Comparison of ENCODE assay signal across 8 cellular contexts in genomic region chr2:70088508-70089219, GRCh38. TPM values are rescaled to one million over a fixed set of nuclear protein-coding genes. Genes with fewer than 3 reads are reported as not detected.
DNase-seq lines count a peak whose midpoint lies in the region; ATAC-seq and TF ChIP-seq lines count a peak whose summit lies in the region.

No MANE protein-coding gene starts in this region.

- H3K36me3 ChIP-seq in PC-3 (ENCODE audit: low read depth, low read length), result peaks cover 15% of the 10 kb centered on the region
- peaks cover 7% of the 10 kb centered on the region in 2 experiments for H3K36me3 ChIP-seq in trophoblast cell (ENCODE audit: control insufficient read depth in 1 of 2, insufficient read depth in 2 of 2, low read length in 2 of 2)

- H3K18ac ChIP-seq in trophoblast cell (ENCODE audit: low read length), result peak overlapping the region; percentile 56

- CTCF ChIA-PET in PC-3 (lab: Charles Lee), result no interaction called here

- peak overlapping the region; percentile 100 for H3K4me3 Mint-ChIP-seq in endothelial cell (ENCODE audit: unreplicated experiment)

- peak overlapping the region; percentile 99 for H3K27ac Mint-ChIP-seq in endothelial cell (ENCODE audit: unreplicated experiment)

- H3K14ac ChIP-seq in trophoblast cell (ENCODE audit: low read length), result peak overlapping the region; percentile 93

- H3K79me2 ChIP-seq in PC-3 (ENCODE audit: low read length), result peaks cover 56% of the 10 kb centered on the region
- peaks cover 23% of the 10 kb centered on the region for H3K79me2 ChIP-seq in trophoblast cell (ENCODE audit: control insufficient read depth, insufficient read depth, low read length, poor library complexity)

- no TSS peak for BruUV-seq in PC-3 (replicated peaks; lab: Mats Ljungman, UMichigan)

- H2BK120ac ChIP-seq in trophoblast cell (ENCODE audit: insufficient read depth, low read length, poor library complexity), result peak overlapping the region; percentile 85

- H2BK12ac ChIP-seq in trophoblast cell (ENCODE audit: low read length), result peak overlapping the region; percentile 52

- DNase-seq in NCI-H2227 (lab: John Stamatoyannopoulos, UW; ENCODE audit: unreplicated experiment), result peak; percentile 35
- DNase-seq in NCI-H2227 treated with DMSO at 0.1 percent for 48 hours (lab: John Stamatoyannopoulos, UW), result no peak
- DNase-seq in PC-3, result no peak
- no peak for DNase-seq in endothelial cell (ENCODE audit: low spot score)
- no peak for DNase-seq in trophoblast cell

- peak overlapping the region; percentile 90 for H4K91ac ChIP-seq in trophoblast cell (ENCODE audit: low read depth, low read length)

- H3K27ac ChIP-seq in PC-3 (ENCODE audit: low read length), result peak overlapping the region; percentile 100
- H3K27ac ChIP-seq in trophoblast cell (ENCODE audit: low read depth, low read length), result peak overlapping the region; percentile 98

- H4K20me1 ChIP-seq in PC-3 (ENCODE audit: low read length), result peaks cover 10% of the 10 kb centered on the region

- peak overlapping the region; percentile 89 for H4K12ac ChIP-seq in trophoblast cell (ENCODE audit: low read depth, low read length)

- H3K4me3 ChIP-seq in PC-3 (ENCODE audit: low read length) (peak overlapping the region; percentile 95), trophoblast cell (ENCODE audit: low read depth, low read length) (peak overlapping the region; percentile 92)

- H3K9ac ChIP-seq in PC-3 (ENCODE audit: low read length), result peak overlapping the region; percentile 100
- H3K9ac ChIP-seq in trophoblast cell (ENCODE audit: low read length), result peak overlapping the region; percentile 98

- peaks cover 44% of the 10 kb centered on the region for H3K4me1 Mint-ChIP-seq in endothelial cell (ENCODE audit: unreplicated experiment)

- H3K27me3 Mint-ChIP-seq in endothelial cell (ENCODE audit: unreplicated experiment), result peaks cover 20% of the 10 kb centered on the region

- POLR2A ChIA-PET in PC-3 (lab: Charles Lee; ENCODE audit: unreplicated experiment), result interaction anchor here (1.0 kb wide), 1 partner anchor 54 kb away, joined by 3 read pairs; no protein-coding TSS in a partner anchor

- peak overlapping the region; percentile 98 for H3K4ac ChIP-seq in trophoblast cell (ENCODE audit: low read depth, low read length)

- H3K9me3 ChIP-seq in PC-3 (ENCODE audit: low read length) (no peaks in the 10 kb centered on the region), trophoblast cell (ENCODE audit: insufficient read depth, low read depth, low read length) (no peaks in the 10 kb centered on the region)

- H2AFZ ChIP-seq in PC-3 (ENCODE audit: low read length), result no peak overlapping the region
- peak overlapping the region; percentile 32 for H2AFZ ChIP-seq in trophoblast cell (ENCODE audit: insufficient read depth, low read length, poor library complexity)

- H3K9me3 Mint-ChIP-seq in endothelial cell (ENCODE audit: unreplicated experiment), result no peaks in the 10 kb centered on the region

- intact Hi-C loops in PC-3 (cut with micrococcal nuclease), result loop anchor here (2.0 to 5.0 kb wide), 2 partner anchors 34 to 54 kb away; no protein-coding TSS in a partner anchor

- H3K4me1 ChIP-seq in PC-3 (ENCODE audit: insufficient read depth, low read length), result peaks cover 41% of the 10 kb centered on the region
- H3K4me1 ChIP-seq in trophoblast cell (ENCODE audit: control insufficient read depth in 1 of 2, insufficient read depth in 2 of 2, low read length in 2 of 2), result peaks cover 3 to 12% of the 10 kb centered on the region in 2 experiments

- peak overlapping the region; percentile 97 for H4K8ac ChIP-seq in trophoblast cell (ENCODE audit: low read depth, low read length)

- peak overlapping the region; percentile 98 for H3K4me2 ChIP-seq in PC-3 (ENCODE audit: low read length)
- H3K4me2 ChIP-seq in trophoblast cell (ENCODE audit: low read length), result peak overlapping the region; percentile 77

- TF ChIP-seq CTCF in PC-3 (conservative IDR thresholded peaks at IDR 0.05; ENCODE audit: low read depth, low read length), result no peak
- TF ChIP-seq CTCF in endothelial cell (IDR thresholded peaks at IDR 0.05; ENCODE audit: unreplicated experiment), result no peak

- no peak for ATAC-seq in PC-3
- ATAC-seq in GM18511 (IDR thresholded peaks at IDR 0.05; ENCODE audit: unreplicated experiment), result no peak
- no peak for ATAC-seq in HG03135 (IDR thresholded peaks at IDR 0.05; ENCODE audit: unreplicated experiment)
- no peak for ATAC-seq in GM18868 (IDR thresholded peaks at IDR 0.05; ENCODE audit: unreplicated experiment)

- H3K27me3 ChIP-seq in PC-3 (ENCODE audit: low read length) (no peaks in the 10 kb centered on the region), trophoblast cell (ENCODE audit: insufficient read depth, low read length) (no peaks in the 10 kb centered on the region)

- no peak overlapping the region for H3K23ac ChIP-seq in trophoblast cell (ENCODE audit: low read length)

- peaks cover 34% of the 10 kb centered on the region for H3K79me1 ChIP-seq in trophoblast cell (ENCODE audit: low read length)

- no CpG with 5 or more reads among the region's 11 CpGs for WGBS in trophoblast cell (ENCODE audit: extremely low coverage, insufficient coverage, insufficient read length)

- H2AK5ac ChIP-seq in trophoblast cell (ENCODE audit: low read length), result peak overlapping the region; percentile 56

- H2BK5ac ChIP-seq in trophoblast cell (ENCODE audit: low read depth, low read length, poor library complexity), result peak overlapping the region; percentile 90

- no peaks in the 10 kb centered on the region for H3K9me2 ChIP-seq in PC-3 (replicated peaks; ENCODE audit: low read length)

- peaks cover 15% of the 10 kb centered on the region for H3K36me3 Mint-ChIP-seq in endothelial cell (ENCODE audit: low read depth, unreplicated experiment)

- peaks cover 15% of the 10 kb centered on the region for H3F3A ChIP-seq in PC-3 (ENCODE audit: low read length, unreplicated experiment)

RNA-seq across cellular contexts. Expression of gene PCBP1, which starts 1.4 kb away (rescaled TPM):
- total RNA-seq in PC-3 (2014; rRNA removed), result 39.2 and 59.7 TPM in 2 replicates
- total RNA-seq in endothelial cell (ENCODE audit: unreplicated experiment), result 302 TPM
- polyA plus RNA-seq in trophoblast cell (2013), result 407 and 419 TPM in 2 replicates
